Comparison of ENCODE assay signal across 21 cellular contexts in genomic region chr18:74508366-74508765, GRCh38. TPM values are rescaled to one million over a fixed set of nuclear protein-coding genes. Genes with fewer than 3 reads are reported as not detected.
DNase-seq lines count a peak whose midpoint lies in the region; ATAC-seq, FAIRE-seq and TF ChIP-seq lines count a peak whose summit lies in the region.
"Had no signal": no experiment of that assay in that cellular context is flagged by ENCODE, and none has a peak within 500 bp of the region (broad histone marks: within the 10 kb centered on the region; RNA-seq: fewer than 3 reads in every experiment).

No MANE protein-coding gene starts in this region.

- H3K36me3 ChIP-seq in heart right ventricle (peaks cover 3 to 100% (median 50%) of the 10 kb centered on the region in 9 donors), endodermal cell (ENCODE audit: control insufficient read depth, insufficient read depth, low read length) (peaks cover 78% of the 10 kb centered on the region), pancreas (peaks cover 0 to 63% (median 14%) of the 10 kb centered on the region in 3 donors)

- no peaks in the 10 kb centered on the region for H3K9me3 ChIP-seq in heart right ventricle
- H3K9me3 ChIP-seq in endodermal cell (ENCODE audit: control insufficient read depth, low read length), result no peaks in the 10 kb centered on the region
- H3K9me3 ChIP-seq in pancreas, result no peaks in the 10 kb centered on the region

- H3K27me3 ChIP-seq in heart right ventricle (no peaks in the 10 kb centered on the region), endodermal cell (ENCODE audit: control insufficient read depth, insufficient read depth, low read length, poor library complexity, severe bottlenecking) (no peaks in the 10 kb centered on the region), pancreas (no peaks in the 10 kb centered on the region)

- FAIRE-seq in pancreas (lab: Jason Lieb, UNC) (no peak), GM19239 (lab: Jason Lieb, UNC) (no peak)
- FAIRE-seq: G401.6, GM12892 had no signal

- H3K36me3 Mint-ChIP-seq in endodermal cell (ENCODE audit: low read depth), result peaks cover 72% of the 10 kb centered on the region
- H3K36me3 Mint-ChIP-seq in activated naive CD8-positive, alpha-beta T cell treated with anti-CD3 and anti-CD28 coated beads, Interleukin-2, amount 50 U/mL, for 24 hours (ENCODE audit: low read depth), result peaks cover 50% of the 10 kb centered on the region

- H3K4me1 ChIP-seq in heart right ventricle (peaks cover 0 to 20% (median 5%) of the 10 kb centered on the region in 9 donors), endodermal cell (ENCODE audit: control insufficient read depth, insufficient read depth, low read length) (peaks cover 29% of the 10 kb centered on the region), pancreas (peaks cover 28 to 33% (median 29%) of the 10 kb centered on the region in 3 donors)

- H3K4me3 Mint-ChIP-seq in endodermal cell, result no peak overlapping the region
- no peak overlapping the region for H3K4me3 Mint-ChIP-seq in activated naive CD8-positive, alpha-beta T cell treated with anti-CD3 and anti-CD28 coated beads, Interleukin-2, amount 50 U/mL, for 24 hours
- H3K4me3 Mint-ChIP-seq: CD4-positive, CD25-positive, alpha-beta regulatory T cell had no signal

- H3K9ac ChIP-seq in endodermal cell (ENCODE audit: extremely low read depth, low read length, poor library complexity, severe bottlenecking), result no peak overlapping the region
- H3K9ac ChIP-seq: KMS-11 had no signal

- ATAC-seq in heart right ventricle (no peak), pancreas (no peak), GM21619 (IDR thresholded peaks at IDR 0.05; ENCODE audit: unreplicated experiment) (no peak), GM21526 (IDR thresholded peaks at IDR 0.05; ENCODE audit: low FRiP score, unreplicated experiment) (no peak)
- ATAC-seq in activated naive CD8-positive, alpha-beta T cell treated with anti-CD3 and anti-CD28 coated beads, Interleukin-2, amount 50 U/mL, for 24 hours, result no peak

- 60 to 65% methylated on average over 9 of the region's 9 CpGs for whole genome bisulfite sequencing in heart right ventricle, 2 donors
- WGBS in endodermal cell (ENCODE audit: insufficient coverage in 1 of 2, insufficient read length in 1 of 2), 2 experiments, result 46 to 90% methylated on average over 7 to 9 of the region's 9 CpGs
- WGBS in pancreas, 2 donors, result 54 to 58% methylated on average over 9 of the region's 9 CpGs

- no peaks in the 10 kb centered on the region for H3K27me3 Mint-ChIP-seq in endodermal cell (ENCODE audit: insufficient read depth)
- H3K27me3 Mint-ChIP-seq in activated naive CD8-positive, alpha-beta T cell treated with anti-CD3 and anti-CD28 coated beads, Interleukin-2, amount 50 U/mL, for 24 hours, result no peaks in the 10 kb centered on the region
- H3K27me3 Mint-ChIP-seq: CD4-positive, CD25-positive, alpha-beta regulatory T cell had no signal

- intact Hi-C loops in cardiac septum (cut with DNase I), result no loop called here
- intact Hi-C loops in heart right ventricle (cut with DNase I), result loop anchor here in 1 of 10 donors (5.0 kb wide), 1 partner anchor 564 kb away; no protein-coding TSS in a partner anchor
- intact Hi-C loops in pancreas (cut with DNase I), result loop anchor here in 1 of 3 donors (10.0 kb wide), 1 partner anchor 46 kb away; no protein-coding TSS in a partner anchor

- DNase-seq in cardiac septum (ENCODE audit: low spot score) (peak; percentile 43), heart right ventricle (no peak), endodermal cell (peak; percentile 81), pancreas (no peak), GM19239 (ENCODE audit: insufficient read length, low spot score) (no peak)
- no peak for DNase-seq in activated naive CD8-positive, alpha-beta T cell treated with anti-CD3 and anti-CD28 coated beads, Interleukin-2, amount 50 U/mL, for 24 hours
- DNase-seq: AML-193; CD4-positive, CD25-positive, alpha-beta regulatory T cell; DMS79 treated with DMSO at 0.1 percent for 48 hours; NCI-H1092; NCI-H2107; NCI-H69; NK-92 treated with Interleukin-12 subunit alpha and Interleukin-12 subunit beta, amount 100 ng/mL, for 24 hours had no signal

- no peak overlapping the region for H3K27ac ChIP-seq in heart right ventricle
- H3K27ac ChIP-seq in endodermal cell (ENCODE audit: low read depth, low read length), result peak overlapping the region; percentile 14
- H3K27ac ChIP-seq in pancreas, result peak overlapping the region; percentile 53 to 85 (median 62)
- H3K27ac ChIP-seq: KMS-11 had no signal

- TF ChIP-seq CTCF in heart right ventricle (IDR thresholded peaks at IDR 0.05) (no peak), endodermal cell (conservative IDR thresholded peaks at IDR 0.05) (no peak), pancreas (IDR thresholded peaks at IDR 0.05) (no peak)

- peaks cover 39% of the 10 kb centered on the region for H3K4me1 Mint-ChIP-seq in endodermal cell
- no peaks in the 10 kb centered on the region for H3K4me1 Mint-ChIP-seq in activated naive CD8-positive, alpha-beta T cell treated with anti-CD3 and anti-CD28 coated beads, Interleukin-2, amount 50 U/mL, for 24 hours

- H3K27ac Mint-ChIP-seq in endodermal cell, result peak overlapping the region; percentile 92
- H3K27ac Mint-ChIP-seq in activated naive CD8-positive, alpha-beta T cell treated with anti-CD3 and anti-CD28 coated beads, Interleukin-2, amount 50 U/mL, for 24 hours, result no peak overlapping the region

- no peaks in the 10 kb centered on the region for H3K9me3 Mint-ChIP-seq in endodermal cell
- no peaks in the 10 kb centered on the region for H3K9me3 Mint-ChIP-seq in activated naive CD8-positive, alpha-beta T cell treated with anti-CD3 and anti-CD28 coated beads, Interleukin-2, amount 50 U/mL, for 24 hours
- H3K9me3 Mint-ChIP-seq: CD4-positive, CD25-positive, alpha-beta regulatory T cell had no signal

- H3K4me3 ChIP-seq in heart right ventricle (no peak overlapping the region), endodermal cell (ENCODE audit: low read length) (no peak overlapping the region), pancreas (no peak overlapping the region)

RNA-seq across cellular contexts. Expression of gene CNDP2, which starts 12.2 kb away (rescaled TPM):
- total RNA-seq in cardiac septum, result 65.7 TPM
- 100 to 1,000 TPM in 1 of 10 donors, 10 to 100 TPM in 9; 50.2 to 117 (median 75.3) TPM for total RNA-seq in heart right ventricle
- polyA plus RNA-seq in heart right ventricle, result 10 to 100 TPM; 48.9 to 62.3 TPM
- 100 to 1,000 TPM; 385 to 416 TPM for total RNA-seq in endodermal cell
- 105 TPM for polyA plus RNA-seq in endodermal cell (2013, experiment 1 of 2)
- 105 TPM for polyA plus RNA-seq in endodermal cell (2013, experiment 2 of 2)
- total RNA-seq in pancreas, result 100 to 1,000 TPM in 3 of 6 donors, 10 to 100 TPM in 3; 66.4 to 196 (median 101) TPM
- 10 to 100 TPM; 65.7 to 94.6 TPM for polyA plus RNA-seq in pancreas

RNA-seq across cellular contexts. Expression of gene CNDP1, which starts 25.9 kb away (rescaled TPM):
- not detected for total RNA-seq in cardiac septum
- total RNA-seq in heart right ventricle, result under 1 TPM in 1 of 10 donors, not detected in 9; 0.11 TPM
- under 1 TPM in 1 of 2 donors, not detected in 1; 0.12 TPM for polyA plus RNA-seq in heart right ventricle
- under 1 TPM in 1 of 2 donors, not detected in 1; 0.51 TPM for total RNA-seq in endodermal cell
- 0.07 TPM for polyA plus RNA-seq in endodermal cell (2013, experiment 1 of 2)
- not detected for polyA plus RNA-seq in endodermal cell (2013, experiment 2 of 2)
- total RNA-seq in pancreas, result under 1 TPM in 4 of 6 donors, not detected in 2; 0.09 to 0.35 (median 0.20) TPM
- under 1 TPM; 0.14 to 0.84 TPM for polyA plus RNA-seq in pancreas
- total RNA-seq: A673, H4, MCF 10A had no signal
- polyA plus RNA-seq: CD4-positive, CD25-positive, alpha-beta regulatory T cell had no signal

RNA-seq across cellular contexts. Expression of gene DIPK1C, which starts 51.3 kb away (rescaled TPM):
- total RNA-seq in cardiac septum (5.9 TPM), heart right ventricle (10 to 100 TPM in 2 of 10 donors, 1 to 10 TPM in 7, under 1 TPM in 1; 0.90 to 12.9 (median 6.6) TPM), endodermal cell (under 1 TPM in 1 of 2 donors, not detected in 1; 0.13 TPM), pancreas (under 1 TPM in 2 of 6 donors, not detected in 4; 0.16 to 0.25 TPM)
- polyA plus RNA-seq in heart right ventricle (1 to 10 TPM in 1 of 2 donors, under 1 TPM in 1; 0.70 to 8.0 TPM), pancreas (under 1 TPM in 1 of 2 donors, not detected in 1; 0.12 TPM)
- 0.71 TPM for polyA plus RNA-seq in endodermal cell (2013, experiment 1 of 2)
- polyA plus RNA-seq in endodermal cell (2013, experiment 2 of 2), result 0.99 TPM
- total RNA-seq: A673; CD4-positive, CD25-positive, alpha-beta regulatory T cell; H4; MCF 10A had no signal
- polyA plus RNA-seq: CD4-positive, CD25-positive, alpha-beta regulatory T cell had no signal

Comparison
In these comparisons a context has a peak if more than half of its experiments do, and no peak if none do; other contexts are left out.
1. DNase-seq: peak in cardiac septum (single experiment) and endodermal cell (single experiment); none in heart right ventricle (0 of 2), pancreas (0 of 6), GM19239 (single experiment) and activated naive CD8-positive, alpha-beta T cell treated with anti-CD3 and anti-CD28 coated beads, Interleukin-2, amount 50 U/mL, for 24 hours (single experiment).
2. H3K27ac ChIP-seq: peak in endodermal cell (single experiment) and pancreas (4 of 4); none in heart right ventricle (0 of 10).